14 cellular contexts compared by ENCODE assay signal in genomic region chr5:150642991-150643710, GRCh38. TPM values are rescaled to one million over a fixed set of nuclear protein-coding genes. Genes with fewer than 3 reads are reported as not detected.
A peak's percentile ranks its signal among the peaks of the same experiment; 100 is the strongest.
DNase-seq lines count a peak whose midpoint lies in the region; ATAC-seq and TF ChIP-seq lines count a peak whose summit lies in the region.
"Had no signal": no experiment of that assay in that cellular context is flagged by ENCODE, and none has a peak within 500 bp of the region (broad histone marks: within the 10 kb centered on the region; RNA-seq: fewer than 3 reads in every experiment).

No MANE protein-coding gene starts in this region.

- no peak for ATAC-seq in Panc1
- no peak for ATAC-seq in thoracic aorta (ENCODE audit: insufficient number of reproducible peaks, low FRiP score, low read depth)
- ATAC-seq in GM18511 (IDR thresholded peaks at IDR 0.05; ENCODE audit: unreplicated experiment) = no peak
- ATAC-seq: stimulated activated effector memory CD8-positive, alpha-beta T cell treated with anti-CD3 and anti-CD28 coated beads, Interleukin-12 subunit alpha, Interleukin-12 subunit beta, amount 100 ng/mL, for 72 hours had no signal

- H3K4me3 ChIP-seq in Panc1 (ENCODE audit: low read depth in 2 of 2, low read length in 2 of 2) (peak overlapping the region; percentile 14 to 42; a peak in 3 of 4 replicates), mesodermal cell (ENCODE audit: extremely low read depth, insufficient read depth, low read length, poor library complexity, severe bottlenecking) (peak overlapping the region; percentile 2), thoracic aorta (peak overlapping the region; percentile 49)

- H3K27ac ChIP-seq in Panc1 (ENCODE audit: low read length) (peak overlapping the region; percentile 97), cingulate gyrus (ENCODE audit: low read depth, low read length) (peak overlapping the region; percentile 39), mesodermal cell (ENCODE audit: low read depth, low read length, severe bottlenecking) (peak overlapping the region; percentile 88), thoracic aorta (peak overlapping the region; percentile 94 to 98)

- no peaks in the 10 kb centered on the region for H3K27me3 ChIP-seq in Panc1 (ENCODE audit: control insufficient read depth, insufficient read depth, low read length)
- no peaks in the 10 kb centered on the region for H3K27me3 ChIP-seq in thoracic aorta (replicated peaks; ENCODE audit: insufficient read depth)

- H3K36me3 ChIP-seq in Panc1 (ENCODE audit: control insufficient read depth, insufficient read depth, low read length) (no peaks in the 10 kb centered on the region; the same call in 1 of the 2 replicates), mesodermal cell (ENCODE audit: control insufficient read depth, insufficient read depth, low read length) (peaks cover 8% of the 10 kb centered on the region), thoracic aorta (peaks cover 3% of the 10 kb centered on the region)

- no peaks in the 10 kb centered on the region for H3K9me3 ChIP-seq in Panc1 (ENCODE audit: control insufficient read depth, insufficient read depth, low read depth, low read length)
- H3K9me3 ChIP-seq in mesodermal cell (ENCODE audit: control insufficient read depth, low read length) = no peaks in the 10 kb centered on the region
- H3K9me3 ChIP-seq in thoracic aorta = no peaks in the 10 kb centered on the region

- H3K4me1 ChIP-seq in Panc1 (ENCODE audit: control insufficient read depth, insufficient read depth, low read length) (peaks cover 73% of the 10 kb centered on the region), mesodermal cell (ENCODE audit: control insufficient read depth, insufficient read depth, low read length, poor library complexity, severe bottlenecking) (peaks cover 69% of the 10 kb centered on the region), thoracic aorta (ENCODE audit: control insufficient read depth in 1 of 2, low read depth in 2 of 2) (peaks cover 86 to 97% of the 10 kb centered on the region in 2 donors)

- BruUV-seq in Panc1 (replicated peaks; lab: Mats Ljungman, UMichigan) = no TSS peak

- in situ Hi-C loops in Panc1 (cut with HindIII; ENCODE audit: low pct_unique_long_range_greater_than_20kb, low sequenced_read_pairs) = no loop called here

- intact Hi-C loops in Panc1 (cut with micrococcal nuclease; ENCODE audit: unreplicated experiment) = no loop called here

- 97 to 99% methylated on average over 4 to 9 of the region's 12 CpGs for WGBS in mesodermal cell (ENCODE audit: insufficient coverage in 2 of 2), 2 experiments

- CTCF ChIA-PET in Panc1 (lab: Charles Lee) = interaction anchor here (1.1 kb wide), 1 partner anchor 69 kb away, joined by 3 read pairs; no protein-coding TSS in a partner anchor

- no peak for TF ChIP-seq CTCF in Panc1 (IDR thresholded peaks at IDR 0.05)
- no peak for TF ChIP-seq CTCF in thoracic aorta (IDR thresholded peaks at IDR 0.05)

- DNase-seq in Panc1 (ENCODE audit: low read depth, low spot score) (no peak), thoracic aorta (ENCODE audit: low spot score) (no peak), NOMO-1 treated with DMSO at 0.1 percent for 48 hours (lab: John Stamatoyannopoulos, UW; ENCODE audit: unreplicated experiment) (no peak), Ammon's horn (ENCODE audit: low spot score) (no peak), cerebellum (ENCODE audit: low spot score) (no peak)
- DNase-seq: glutamatergic neuron; NCI-H1105 treated with DMSO at 0.1 percent for 48 hours; NK-92 treated with Interleukin-12 subunit alpha and Interleukin-12 subunit beta, amount 100 ng/mL, for 24 hours; stimulated activated CD4-positive, alpha-beta T cell treated with anti-CD3 and anti-CD28 coated beads, Interleukin-15, amount 100 ng/mL, for 24 hours had no signal

- POLR2A ChIA-PET in Panc1 (lab: Charles Lee) = interaction anchor here (1.0 kb wide), 1 partner anchor 193 kb away, joined by 3 read pairs; no protein-coding TSS in a partner anchor

RNA-seq across cellular contexts. Expression of gene SYNPO, which starts 2.7 kb away (rescaled TPM):
- total RNA-seq in Panc1 (2021; ENCODE audit: unreplicated experiment) = 82.8 TPM
- polyA plus RNA-seq in Panc1 (2012; ENCODE audit: insufficient read length) = 66.3 TPM
- 21.2 TPM for polyA plus RNA-seq in mesodermal cell (2013, experiment 1 of 2)
- polyA plus RNA-seq in mesodermal cell (2013, experiment 2 of 2) = 23.4 TPM
- 100 to 1,000 TPM; 191 to 226 TPM for total RNA-seq in thoracic aorta
- total RNA-seq in cerebellum = 1.4 TPM

RNA-seq across cellular contexts. Expression of gene MYOZ3, which starts 17.9 kb away (rescaled TPM):
- total RNA-seq in Panc1 (2021; ENCODE audit: unreplicated experiment) (1.7 TPM), thoracic aorta (1 to 10 TPM in 1 of 2 donors, under 1 TPM in 1; 0.81 to 2.8 TPM), cerebellum (1.8 TPM)
- polyA plus RNA-seq in Panc1 (2012; ENCODE audit: insufficient read length) = 1.9 TPM
- 11.8 TPM for polyA plus RNA-seq in mesodermal cell (2013, experiment 1 of 2)
- polyA plus RNA-seq in mesodermal cell (2013, experiment 2 of 2) = 10.2 TPM
- total RNA-seq: bronchial epithelial cell had no signal

RNA-seq across cellular contexts. Expression of gene RBM22, which starts 57.7 kb away (rescaled TPM):
- total RNA-seq in Panc1 (2021; ENCODE audit: unreplicated experiment) (54.3 TPM), thoracic aorta (10 to 100 TPM; 37.8 to 46.5 TPM), cerebellum (35.5 TPM)
- polyA plus RNA-seq in Panc1 (2012; ENCODE audit: insufficient read length) = 47.3 TPM
- polyA plus RNA-seq in mesodermal cell (2013, experiment 1 of 2) = 57.0 TPM
- 55.9 TPM for polyA plus RNA-seq in mesodermal cell (2013, experiment 2 of 2)

Comparison
In these comparisons a context has a peak if more than half of its experiments do, and no peak if none do; other contexts are left out.
1. H3K27ac ChIP-seq: peak in every context shown above with its lines; median percentile 97 in Panc1; 96 in thoracic aorta; 88 in mesodermal cell; 39 in cingulate gyrus.
2. RNA of gene SYNPO, which starts 2.7 kb away (total RNA-seq): 191 to 226 TPM in thoracic aorta and 82.8 TPM in Panc1 (single experiment); 1.4 TPM in cerebellum (single experiment); every median in the first group is over 10 times any median in the second.
3. Peak in every context shown above with its lines, with median percentiles within 50 percentile points of each other: H3K4me3 ChIP-seq.